Comparison of ENCODE assay signal across 19 cellular contexts in the genomic region with DNA sequence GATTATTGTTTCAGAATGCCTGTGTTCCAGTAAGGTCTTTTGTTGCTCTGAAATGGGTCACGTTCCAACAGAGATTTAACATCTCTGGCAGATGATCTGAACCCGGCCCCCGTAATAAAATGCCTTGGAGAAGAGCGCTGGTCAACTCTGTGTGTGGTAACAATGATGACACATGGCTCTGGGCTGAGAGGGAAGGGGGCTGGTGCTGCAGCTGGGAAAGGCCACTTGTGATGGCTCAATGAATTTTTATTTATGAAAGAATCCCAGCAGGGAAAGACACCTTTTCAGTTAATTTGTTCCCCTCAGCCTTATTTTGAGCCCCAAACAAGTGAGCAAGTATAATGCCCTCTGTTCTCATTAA. TPM values are rescaled to one million over a fixed set of nuclear protein-coding genes. Genes with fewer than 3 reads are reported as not detected.
DNase-seq lines count a peak whose midpoint lies in the region; ATAC-seq and TF ChIP-seq lines count a peak whose summit lies in the region.
"Had no signal": no experiment of that assay in that cellular context is flagged by ENCODE, and none has a peak within 500 bp of the region (broad histone marks: within the 10 kb centered on the region; RNA-seq: fewer than 3 reads in every experiment).

No MANE protein-coding gene starts in this region.

- H3K27ac ChIP-seq in upper lobe of right lung (no peak overlapping the region), left ventricle myocardium inferior (replicated peaks) (no peak overlapping the region)
- H3K27ac ChIP-seq: body of pancreas, neutrophil had no signal

- H3K36me3 ChIP-seq in upper lobe of right lung (no peaks in the 10 kb centered on the region), left ventricle myocardium inferior (no peaks in the 10 kb centered on the region)
- H3K36me3 ChIP-seq: MG63, neutrophil had no signal

- no peak for ATAC-seq in upper lobe of right lung
- ATAC-seq: body of pancreas, SK-N-SH treated with all-trans-retinoic acid at 6 μM for 48 hours had no signal

- TF ChIP-seq CTCF in upper lobe of right lung (IDR thresholded peaks at IDR 0.05) (no peak), left ventricle myocardium inferior (IDR thresholded peaks at IDR 0.05; ENCODE audit: borderline replicate concordance) (no peak)

- H3K9me3 ChIP-seq in upper lobe of right lung, result no peaks in the 10 kb centered on the region
- no peaks in the 10 kb centered on the region for H3K9me3 ChIP-seq in left ventricle myocardium inferior (replicated peaks)
- H3K9me3 ChIP-seq: body of pancreas, MG63, neutrophil had no signal

- intact Hi-C loops in upper lobe of right lung (cut with DNase I), result no loop called here
- intact Hi-C loops in left ventricle myocardium inferior (cut with micrococcal nuclease), result no loop called here

- peak; percentile 24 for DNase-seq in activated effector memory CD4-positive, alpha-beta T cell treated with anti-CD3 and anti-CD28 coated beads, Interleukin-2, amount 50 U/mL, for 16 hours
- no peak for DNase-seq in activated effector memory CD4-positive, alpha-beta T cell treated with Interleukin-2 at 50 U/mL for 16 hours
- DNase-seq in amniotic epithelial cell (ENCODE audit: low read depth) (peak; percentile 32), kidney tubule cell (ENCODE audit: low spot score) (peak; percentile 17), GM19238 (ENCODE audit: insufficient read length, low spot score) (no peak), NCI-H2107 treated with DMSO at 0.1 percent for 48 hours (lab: John Stamatoyannopoulos, UW; ENCODE audit: unreplicated experiment) (no peak), upper lobe of right lung (no peak), left ventricle myocardium inferior (no peak)
- DNase-seq: activated CD4-positive, alpha-beta T cell treated with anti-CD3 and anti-CD28 coated beads for 48 hours; activated CD8-positive, alpha-beta memory T cell treated with anti-CD3 and anti-CD28 coated beads, Interleukin-2, amount 50 U/mL, for 48 hours; activated naive CD4-positive, alpha-beta T cell; body of pancreas; CD4-positive, alpha-beta T cell; MG63; NCI-H2029; NCI-H524 treated with DMSO at 0.1 percent for 48 hours had no signal

- no peak overlapping the region for H3K4me3 ChIP-seq in upper lobe of right lung
- no peak overlapping the region for H3K4me3 ChIP-seq in left ventricle myocardium inferior
- H3K4me3 ChIP-seq: body of pancreas, MG63 had no signal

- no peaks in the 10 kb centered on the region for H3K27me3 ChIP-seq in upper lobe of right lung
- peaks cover 15% of the 10 kb centered on the region for H3K27me3 ChIP-seq in left ventricle myocardium inferior (ENCODE audit: low read depth)
- H3K27me3 ChIP-seq: body of pancreas had no signal

- no peaks in the 10 kb centered on the region for H3K4me1 ChIP-seq in upper lobe of right lung
- no peaks in the 10 kb centered on the region for H3K4me1 ChIP-seq in left ventricle myocardium inferior
- H3K4me1 ChIP-seq: body of pancreas had no signal

RNA-seq across cellular contexts. Expression of a gene that starts 59.4 kb away (rescaled TPM):
- not detected for total RNA-seq in upper lobe of right lung
- not detected for total RNA-seq in left ventricle myocardium inferior
- total RNA-seq: CD4-positive, alpha-beta T cell; dermis microvascular lymphatic vessel endothelial cell had no signal

Comparison
In these comparisons a context has a peak if more than half of its experiments do, and no peak if none do; other contexts are left out.
1. DNase-seq: peak in activated effector memory CD4-positive, alpha-beta T cell treated with anti-CD3 and anti-CD28 coated beads, Interleukin-2, amount 50 U/mL, for 16 hours (single experiment), amniotic epithelial cell (single experiment) and kidney tubule cell (single experiment); none in activated effector memory CD4-positive, alpha-beta T cell treated with Interleukin-2 at 50 U/mL for 16 hours (single experiment), GM19238 (single experiment), NCI-H2107 treated with DMSO at 0.1 percent for 48 hours (single experiment), upper lobe of right lung (single experiment) and left ventricle myocardium inferior (single experiment).